In the genomic region with DNA sequence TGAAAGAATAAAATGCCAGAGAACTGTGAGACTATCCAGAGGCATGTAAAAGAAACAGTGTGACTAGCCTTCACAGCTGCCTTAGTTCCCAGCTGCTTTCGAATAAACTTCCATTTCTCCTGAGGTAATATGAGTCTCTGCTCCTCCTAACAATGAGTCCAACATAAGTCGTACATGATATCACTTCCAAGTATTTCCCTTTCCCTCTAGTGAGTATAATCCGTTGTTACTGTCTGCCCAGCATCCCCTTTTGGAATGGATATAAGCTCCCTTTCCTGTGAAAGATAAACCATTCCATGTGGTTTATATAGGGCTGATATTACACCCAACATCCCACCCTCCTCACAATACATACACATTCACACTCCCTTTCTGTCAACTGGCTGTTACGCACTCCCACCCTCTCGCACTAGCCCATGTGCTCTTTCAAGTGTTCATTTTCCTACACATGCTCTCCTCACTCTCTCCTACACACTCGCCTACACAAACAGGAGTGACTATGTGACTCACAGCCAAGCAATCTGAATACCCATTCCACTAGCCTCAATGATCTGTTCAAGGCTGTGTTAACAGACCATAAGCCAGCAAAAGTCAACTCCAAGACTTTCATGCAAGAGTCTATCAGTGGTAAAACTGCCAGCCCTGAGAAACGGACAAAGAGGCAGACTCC, we compare ENCODE assay signal across 13 cellular contexts. TPM values are rescaled to one million over a fixed set of nuclear protein-coding genes. Genes with fewer than 3 reads are reported as not detected.
DNase-seq lines count a peak whose midpoint lies in the region; ATAC-seq, FAIRE-seq and TF ChIP-seq lines count a peak whose summit lies in the region.
"Had no signal": no experiment of that assay in that cellular context is flagged by ENCODE, and none has a peak within 500 bp of the region (broad histone marks: within the 10 kb centered on the region; RNA-seq: fewer than 3 reads in every experiment).

No MANE protein-coding gene starts in this region.

- H3K9me1 ChIP-seq in keratinocyte (ENCODE audit: control insufficient read depth, extremely low read depth, insufficient read depth, low read length), result peaks cover 3% of the 10 kb centered on the region

- FAIRE-seq in HepG2 (lab: Jason Lieb, UNC) (no peak), keratinocyte (lab: Jason Lieb, UNC) (peak; percentile 39)
- FAIRE-seq: GM12892, kidney had no signal

- peaks cover 68% of the 10 kb centered on the region for H3K79me2 ChIP-seq in HepG2 (ENCODE audit: insufficient read depth, low read length)
- peaks cover 92% of the 10 kb centered on the region for H3K79me2 ChIP-seq in keratinocyte (ENCODE audit: control insufficient read depth, insufficient read depth, low read length)

- H2AFZ ChIP-seq in HepG2 (ENCODE audit: low read length) (no peak overlapping the region), keratinocyte (ENCODE audit: control insufficient read depth, low read length) (no peak overlapping the region)

- H3K4me3 ChIP-seq in HepG2 (replicated peaks in 1 of 3; ENCODE audit: insufficient read depth in 1 of 3, low read depth in 2 of 3, low read length in 3 of 3), result no peak overlapping the region
- H3K4me3 ChIP-seq in right lobe of liver, result no peak overlapping the region
- no peak overlapping the region for H3K4me3 ChIP-seq in keratinocyte (ENCODE audit: control insufficient read depth in 2 of 3, extremely low read depth in 1 of 3, insufficient read depth in 2 of 3, low read depth in 1 of 3, low read length in 3 of 3)
- H3K4me3 ChIP-seq: dorsolateral prefrontal cortex had no signal

- TF ChIP-seq EP300 in HepG2 (IDR thresholded peaks at IDR 0.05; ENCODE audit: low read depth in 2 of 2, low read length in 2 of 2), result no peak
- TF ChIP-seq EP300 in HepG2 (CRISPR knock-in tag; IDR thresholded peaks at IDR 0.05; ENCODE audit: borderline replicate concordance), result no peak

- TF ChIP-seq POLR2A in HepG2 (IDR thresholded peaks at IDR 0.05; ENCODE audit: insufficient read depth in 1 of 2, low read depth in 2 of 2, low read length in 2 of 2) (no peak), right lobe of liver (IDR thresholded peaks at IDR 0.05) (no peak)

- H4K20me1 ChIP-seq in HepG2 (ENCODE audit: insufficient read depth, low read length), result peaks cover 2% of the 10 kb centered on the region; the same call in 1 of the 2 replicates
- H4K20me1 ChIP-seq in keratinocyte (ENCODE audit: control insufficient read depth, extremely low read depth, insufficient read depth, low read length), result no peaks in the 10 kb centered on the region

- no peak for TF ChIP-seq CTCF in HepG2 (CRISPR knock-in tag; IDR thresholded peaks at IDR 0.05)
- no peak for TF ChIP-seq CTCF in right lobe of liver (IDR thresholded peaks at IDR 0.05)
- no peak for TF ChIP-seq CTCF in keratinocyte (optimal IDR thresholded peaks at IDR 0.05 in 1 of 3, IDR thresholded peaks at IDR 0.05 in 1 of 3, conservative IDR thresholded peaks at IDR 0.05 in 1 of 3; ENCODE audit: extremely low read depth in 1 of 3, insufficient read depth in 2 of 3, low read length in 3 of 3)

- peaks cover 78% of the 10 kb centered on the region for H3K4me1 Mint-ChIP-seq in activated naive CD8-positive, alpha-beta T cell (ENCODE audit: low read depth)

- intact Hi-C loops in HepG2 (cut with micrococcal nuclease; ENCODE audit: unreplicated experiment) (no loop called here), right lobe of liver (cut with DNase I) (no loop called here)

- WGBS in HepG2 (ENCODE audit: low lambda C conversion rate), result 96% methylated on average over 7 of the region's 7 CpGs
- WGBS in right lobe of liver (ENCODE audit: insufficient coverage, low coverage, low lambda C conversion rate, missing lambda C conversion rate), result 83% methylated on average over 5 of the region's 7 CpGs

- H3K36me3 Mint-ChIP-seq in activated naive CD8-positive, alpha-beta T cell, result peaks cover 32% of the 10 kb centered on the region

- no peaks in the 10 kb centered on the region; a peak in 1 of 5 replicates for H3K27me3 ChIP-seq in HepG2 (ENCODE audit: control insufficient read depth in 1 of 2, insufficient read depth in 2 of 2, low read length in 2 of 2)
- H3K27me3 ChIP-seq in right lobe of liver, result no peaks in the 10 kb centered on the region
- H3K27me3 ChIP-seq in keratinocyte (ENCODE audit: control insufficient read depth, extremely low read depth, insufficient read depth, low read length), result no peaks in the 10 kb centered on the region
- H3K27me3 ChIP-seq: dorsolateral prefrontal cortex had no signal

- H3K27ac ChIP-seq in HepG2 (ENCODE audit: extremely low read length, insufficient read depth, low read length), result no peak overlapping the region
- no peak overlapping the region for H3K27ac ChIP-seq in right lobe of liver
- no peak overlapping the region for H3K27ac ChIP-seq in keratinocyte (ENCODE audit: control insufficient read depth, insufficient read depth, low read length)

- dilution Hi-C loops in keratinocyte (cut with MboI; ENCODE audit: extremely low pct_ligation_motif_present, low sequenced_read_pairs), result no loop called here

- H3K9me3 ChIP-seq in HepG2 (ENCODE audit: low read length), result no peaks in the 10 kb centered on the region
- no peaks in the 10 kb centered on the region for H3K9me3 ChIP-seq in right lobe of liver
- H3K9me3 ChIP-seq in keratinocyte (ENCODE audit: control insufficient read depth, low read depth, low read length), result no peaks in the 10 kb centered on the region

- H3K27ac Mint-ChIP-seq in activated naive CD8-positive, alpha-beta T cell, result peak overlapping the region; percentile 67

- H3K4me1 ChIP-seq in HepG2 (ENCODE audit: insufficient read depth, low read length) (peaks cover 21% of the 10 kb centered on the region), right lobe of liver (peaks cover 0 to 18% (median 0%) of the 10 kb centered on the region in 4 donors), keratinocyte (ENCODE audit: control insufficient read depth, extremely low read depth, insufficient read depth, low read length) (peaks cover 22% of the 10 kb centered on the region)

- H3K4me3 Mint-ChIP-seq in activated naive CD8-positive, alpha-beta T cell, result peak overlapping the region; percentile 23

- no peak overlapping the region for H3K4me2 ChIP-seq in HepG2 (ENCODE audit: low read depth, low read length)
- no peak overlapping the region for H3K4me2 ChIP-seq in keratinocyte (ENCODE audit: control insufficient read depth, extremely low read depth, insufficient read depth, low read depth, low read length)

- H3K9ac ChIP-seq in HepG2 (ENCODE audit: insufficient read depth, low read depth, low read length) (no peak overlapping the region), keratinocyte (ENCODE audit: control insufficient read depth, extremely low read depth, insufficient read depth, low read length) (no peak overlapping the region)

- H3K36me3 ChIP-seq in HepG2 (replicated peaks in 1 of 2; ENCODE audit: control insufficient read depth in 1 of 2, insufficient read depth in 2 of 2, low read length in 2 of 2), result peaks cover 3 to 22% of the 10 kb centered on the region in 2 experiments
- peaks cover 0 to 15% (median 3%) of the 10 kb centered on the region in 4 donors for H3K36me3 ChIP-seq in right lobe of liver
- H3K36me3 ChIP-seq in keratinocyte (ENCODE audit: control insufficient read depth in 2 of 2, extremely low read depth in 1 of 2, insufficient read depth in 2 of 2, low read length in 2 of 2), result peaks cover 3% of the 10 kb centered on the region in 2 experiments

- no TSS peak for BruUV-seq in HepG2 (replicated peaks; lab: Mats Ljungman, UMichigan)

- DNase-seq in HepG2 (ENCODE audit: low spot score) (peak; percentile 3), right lobe of liver (no peak), keratinocyte (ENCODE audit: low read depth, low spot score) (no peak), superior temporal gyrus (ENCODE audit: extremely low spot score) (peak; percentile 40), NCI-H1092 treated with DMSO at 0.1 percent for 48 hours (lab: John Stamatoyannopoulos, UW) (no peak), NCI-H2029 (lab: John Stamatoyannopoulos, UW) (no peak), NCI-H524 (lab: John Stamatoyannopoulos, UW) (no peak)
- DNase-seq: CD4-positive, alpha-beta memory T cell; kidney; SHP77 had no signal

- POLR2A ChIA-PET in HepG2 (lab: Yijun Ruan, JAX), result no interaction called here

- CTCF ChIA-PET in HepG2 (lab: Yijun Ruan, JAX; ENCODE audit: low intra/inter-chr PET ratio, low total read pairs), result no interaction called here

- in situ Hi-C loops in HepG2 (cut with HindIII; ENCODE audit: extremely low pct_ligation_motif_present, low pct_unique_long_range_greater_than_20kb), result no loop called here

- H3K9me3 Mint-ChIP-seq in activated naive CD8-positive, alpha-beta T cell (ENCODE audit: low read depth), result no peaks in the 10 kb centered on the region

- no peaks in the 10 kb centered on the region for H3K27me3 Mint-ChIP-seq in activated naive CD8-positive, alpha-beta T cell
- H3K27me3 Mint-ChIP-seq: CD4-positive, alpha-beta memory T cell had no signal

- TF ChIP-seq RAD21 in HepG2 (CRISPR knock-in tag; IDR thresholded peaks at IDR 0.05), result no peak

- no peak for ATAC-seq in HepG2
- ATAC-seq in right lobe of liver, result no peak

RNA-seq across cellular contexts. Expression of gene NAF1, which starts 5.0 kb away (rescaled TPM):
- 6.8 and 9.0 TPM in 2 replicates for total RNA-seq in HepG2 (2016; rRNA removed; fragmentation: Illumina TruSeq; extraction: Trizol)
- total RNA-seq in HepG2 (2016; cell fraction: cytosol; rRNA removed; fragmentation: Illumina TruSeq; extraction: Trizol; ENCODE audit: low read depth), result 1.3 TPM in 2 replicates
- 6.1 and 9.2 TPM in 2 replicates for total RNA-seq in HepG2 (2016; cell fraction: insoluble cytoplasmic fraction; rRNA removed; fragmentation: Illumina TruSeq; extraction: Trizol)
- total RNA-seq in HepG2 (2016; cell fraction: membrane; rRNA removed; fragmentation: Illumina TruSeq; extraction: Trizol), result 3.6 TPM in 2 replicates
- total RNA-seq in HepG2 (2016; cell fraction: nucleus; rRNA removed; fragmentation: Illumina TruSeq; extraction: Trizol), result 19.1 TPM in 2 replicates
- polyA plus RNA-seq in HepG2 (2011; rRNA removed), result 3.8 and 5.2 TPM in 2 replicates
- polyA plus RNA-seq in HepG2 (2011; cell fraction: cytosol; rRNA removed), result 1.8 and 2.1 TPM in 2 replicates
- 4.2 TPM in 2 replicates for polyA plus RNA-seq in HepG2 (2011; cell fraction: nucleus; rRNA removed)
- polyA plus RNA-seq in HepG2 (2012), result 8.2 and 9.7 TPM in 2 replicates
- 1.5 TPM in 2 replicates for polyA plus RNA-seq in HepG2 (2016; cell fraction: cytosol; fragmentation: Illumina TruSeq; extraction: Trizol; ENCODE audit: low read depth)
- polyA plus RNA-seq in HepG2 (2016; cell fraction: insoluble cytoplasmic fraction; fragmentation: Illumina TruSeq; extraction: Trizol; ENCODE audit: low read depth), result 13.6 and 13.8 TPM in 2 replicates
- 3.2 and 3.3 TPM in 2 replicates for polyA plus RNA-seq in HepG2 (2016; cell fraction: membrane; fragmentation: Illumina TruSeq; extraction: Trizol; ENCODE audit: low read depth)
- 19.5 and 19.7 TPM in 2 replicates for polyA plus RNA-seq in HepG2 (2016; cell fraction: nucleus; fragmentation: Illumina TruSeq; extraction: Trizol; ENCODE audit: insufficient read depth, low read depth)
- polyA minus RNA-seq in HepG2 (2011; rRNA and poly(A)+ RNA removed; ENCODE audit: low replicate concordance), result 4.6 and 6.3 TPM in 2 replicates
- polyA minus RNA-seq in HepG2 (2011; cell fraction: cytosol; rRNA and poly(A)+ RNA removed), result 4.7 and 5.7 TPM in 2 replicates
- polyA minus RNA-seq in HepG2 (2011; cell fraction: nucleus; rRNA and poly(A)+ RNA removed), result 40.2 and 44.8 TPM in 2 replicates
- total RNA-seq in right lobe of liver, result 1 to 10 TPM; 5.3 to 8.5 (median 8.1) TPM
- 4.4 to 7.6 TPM (median 5.7 TPM) in 3 replicates for polyA plus RNA-seq in keratinocyte
- polyA plus RNA-seq in keratinocyte (2011; ENCODE audit: low read depth), result 8.3 TPM
- polyA plus RNA-seq in keratinocyte (2011; cell fraction: cytosol; rRNA removed), result 4.6 and 7.4 TPM in 2 replicates
- 8.9 and 10.1 TPM in 2 replicates for polyA plus RNA-seq in keratinocyte (2011; cell fraction: nucleus; rRNA removed)
- polyA plus RNA-seq in keratinocyte (2012; ENCODE audit: low replicate concordance), result 7.6 and 8.2 TPM in 2 replicates
- polyA minus RNA-seq in keratinocyte, result 2.0 to 6.0 TPM (median 3.2 TPM) in 3 replicates
- 7.7 TPM for polyA minus RNA-seq in keratinocyte (2011; cell fraction: cytosol; rRNA and poly(A)+ RNA removed)
- 11.6 and 14.5 TPM in 2 replicates for polyA minus RNA-seq in keratinocyte (2011; cell fraction: nucleus; rRNA and poly(A)+ RNA removed)

Comparison
In these comparisons a context has a peak if more than half of its experiments do, and no peak if none do; other contexts are left out.
1. DNase-seq: peak in HepG2 (single experiment) and superior temporal gyrus (single experiment); none in right lobe of liver (0 of 3), keratinocyte (single experiment), NCI-H1092 treated with DMSO at 0.1 percent for 48 hours (single experiment), NCI-H2029 (single experiment) and NCI-H524 (0 of 2).